Comparison of ENCODE assay signal across 9 cellular contexts in genomic region chr1:54671985-54672608, GRCh38. TPM values are rescaled to one million over a fixed set of nuclear protein-coding genes. Genes with fewer than 3 reads are reported as not detected.
DNase-seq lines count a peak whose midpoint lies in the region; ATAC-seq, FAIRE-seq and TF ChIP-seq lines count a peak whose summit lies in the region.
"Had no signal": no experiment of that assay in that cellular context is flagged by ENCODE, and none has a peak within 500 bp of the region (broad histone marks: within the 10 kb centered on the region; RNA-seq: fewer than 3 reads in every experiment).

No MANE protein-coding gene starts in this region.

- peak; percentile 80 to 97 for ATAC-seq in A549
- ATAC-seq in GM18511 (IDR thresholded peaks at IDR 0.05; ENCODE audit: unreplicated experiment) = peak; percentile 68
- ATAC-seq in gastroesophageal sphincter = no peak

- CTCF ChIA-PET in A549 (lab: Yijun Ruan, JAX) = interaction anchor here (0.6 to 2.0 kb wide), 12 partner anchors 9 to 535 kb away, joined by 3 to 9 read pairs (median 3); partner anchors contain the start of gene TTC22

- H3K36me3 ChIP-seq in gastroesophageal sphincter (peaks cover 0 to 45% of the 10 kb centered on the region in 2 donors), small intestine (ENCODE audit: control insufficient read depth in 2 of 2, insufficient read depth in 2 of 2, low read length in 2 of 2) (no peaks in the 10 kb centered on the region)

- TF ChIP-seq POLR2A in A549 (IDR thresholded peaks at IDR 0.05; ENCODE audit: low read length) (no peak), gastroesophageal sphincter (IDR thresholded peaks at IDR 0.05) (no peak)

- H3K27ac ChIP-seq in A549 (no peak overlapping the region), gastroesophageal sphincter (no peak overlapping the region), small intestine (ENCODE audit: low read depth in 1 of 2, low read length in 1 of 2) (no peak overlapping the region)

- TF ChIP-seq CTCF in A549 (IDR thresholded peaks at IDR 0.05) (peak; percentile 71), gastroesophageal sphincter (IDR thresholded peaks at IDR 0.05) (peak in 3 of 4 experiments; percentile 42 to 56 (median 43))

- H3K4me1 ChIP-seq in A549 (no peaks in the 10 kb centered on the region), gastroesophageal sphincter (no peaks in the 10 kb centered on the region), small intestine (ENCODE audit: control insufficient read depth in 2 of 2, insufficient read depth in 1 of 2, low read depth in 1 of 2, low read length in 1 of 2) (no peaks in the 10 kb centered on the region)

- TF ChIP-seq EP300 in A549 (IDR thresholded peaks at IDR 0.05) = no peak
- TF ChIP-seq EP300 in gastroesophageal sphincter (IDR thresholded peaks at IDR 0.05) = no peak

- no peaks in the 10 kb centered on the region for H3K9me3 ChIP-seq in A549
- no peaks in the 10 kb centered on the region for H3K9me3 ChIP-seq in gastroesophageal sphincter
- H3K9me3 ChIP-seq in small intestine (ENCODE audit: control insufficient read depth, low read depth) = no peaks in the 10 kb centered on the region

- DNase-seq in A549 (ENCODE audit: low read depth in 1 of 2, low spot score in 1 of 2) (peak; percentile 40 to 47), KBM-7 (peak; percentile 81), RPMI7951 (ENCODE audit: low read depth) (peak; percentile 41), activated T-helper 1 cell treated with Interleukin-2 at 50 U/mL for 16 hours (ENCODE audit: low read depth) (peak; percentile 27), small intestine (peak; percentile 68), superior temporal gyrus (ENCODE audit: extremely low spot score) (no peak)

- H3K4me3 ChIP-seq in A549 (no peak overlapping the region), gastroesophageal sphincter (no peak overlapping the region), small intestine (ENCODE audit: low read depth in 1 of 2, low read length in 2 of 2) (no peak overlapping the region)

- POLR2A ChIA-PET in A549 (lab: Yijun Ruan, JAX) = no interaction called here

- H3K27me3 ChIP-seq in gastroesophageal sphincter = no peaks in the 10 kb centered on the region
- H3K27me3 ChIP-seq in small intestine (ENCODE audit: control insufficient read depth in 2 of 2, insufficient read depth in 2 of 2, low read length in 2 of 2) = no peaks in the 10 kb centered on the region

- in situ Hi-C loops in KBM-7 (cut with MboI; ENCODE audit: low pct_unique_long_range_greater_than_20kb, low sequenced_read_pairs) = no loop called here

- peak; percentile 80 to 90 for TF ChIP-seq RAD21 in A549 (conservative IDR thresholded peaks at IDR 0.05 in 1 of 2, IDR thresholded peaks at IDR 0.05 in 1 of 2)

- WGBS in A549 (ENCODE audit: missing lambda C conversion rate) = 29% methylated on average over 6 of the region's 6 CpGs
- 53 to 59% methylated on average over 4 to 6 of the region's 6 CpGs for WGBS in gastroesophageal sphincter (ENCODE audit: low coverage in 1 of 2), 2 donors
- WGBS in small intestine, 3 donors = 55 to 62% (median 60%) methylated on average over 6 of the region's 6 CpGs

- no peak overlapping the region for H3K4me2 ChIP-seq in A549

- no peak for FAIRE-seq in A549 (lab: Jason Lieb, UNC)
- no peak for FAIRE-seq in small intestine (lab: Jason Lieb, UNC)

TF ChIP-seq in A549, 52 proteins besides CTCF, POLR2A, EP300 and RAD21:
- TF ChIP-seq SMC3 (IDR thresholded peaks at IDR 0.05) (peak; percentile 77), BCL3 (IDR thresholded peaks at IDR 0.05) (no peak), ELK1 (IDR thresholded peaks at IDR 0.05; ENCODE audit: low read depth, low read length) (no peak), USF2 (IDR thresholded peaks at IDR 0.05) (no peak), RNF2 (IDR thresholded peaks at IDR 0.05; ENCODE audit: borderline replicate concordance, low read depth) (no peak), HOXB13 (CRISPR knock-in tag; IDR thresholded peaks at IDR 0.05; ENCODE audit: low read depth) (no peak)

RNA-seq across cellular contexts. Expression of gene MROH7, which starts 30.5 kb away (rescaled TPM):
- polyA plus RNA-seq in A549 (2011; rRNA removed) (0.04 TPM in 1 of 2 replicates, not detected in the other), A549 (2017; fragmentation: RNase III; extraction: RNeasy Plus Mini Kit Qiagen cat#74134 plus additional on column Dnase treatment) (not detected in 3 replicates), small intestine (1 to 10 TPM; 1.3 to 8.6 (median 4.5) TPM)
- not detected in 2 replicates for polyA plus RNA-seq in A549 (2012; cell fraction: cytosol; rRNA removed)
- 0.10 and 0.11 TPM in 2 replicates for polyA plus RNA-seq in A549 (2012; cell fraction: nucleus; rRNA removed)
- polyA minus RNA-seq in A549 (2011; rRNA and poly(A)+ RNA removed) = not detected in 2 replicates
- total RNA-seq in RPMI7951 (2014; rRNA removed; shearing (Covaris generic)) = not detected in 2 replicates
- 10 to 100 TPM in 2 of 4 donors, 1 to 10 TPM in 2; 5.7 to 25.2 (median 13.3) TPM for total RNA-seq in gastroesophageal sphincter
- total RNA-seq: pulmonary artery endothelial cell had no signal

RNA-seq across cellular contexts. Expression of gene TTC4, which starts 43.6 kb away (rescaled TPM):
- polyA plus RNA-seq in A549 (2011; rRNA removed) (27.1 and 32.2 TPM in 2 replicates), A549 (2017; fragmentation: RNase III; extraction: RNeasy Plus Mini Kit Qiagen cat#74134 plus additional on column Dnase treatment) (20.1 to 22.8 TPM (median 20.4 TPM) in 3 replicates), small intestine (10 to 100 TPM; 11.9 to 14.1 (median 12.5) TPM)
- polyA plus RNA-seq in A549 (2012; cell fraction: cytosol; rRNA removed) = 14.6 and 15.8 TPM in 2 replicates
- 11.2 and 19.7 TPM in 2 replicates for polyA plus RNA-seq in A549 (2012; cell fraction: nucleus; rRNA removed)
- polyA minus RNA-seq in A549 (2011; rRNA and poly(A)+ RNA removed) = 22.4 and 23.4 TPM in 2 replicates
- 24.0 and 32.0 TPM in 2 replicates for total RNA-seq in RPMI7951 (2014; rRNA removed; shearing (Covaris generic))
- total RNA-seq in gastroesophageal sphincter = 10 to 100 TPM; 11.2 to 38.6 (median 14.3) TPM

RNA-seq across cellular contexts. Expression of gene FAM151A, which starts 48.8 kb away (rescaled TPM):
- not detected in 2 replicates for polyA plus RNA-seq in A549 (2011; rRNA removed)
- polyA plus RNA-seq in A549 (2012; cell fraction: cytosol; rRNA removed) = 0.01 TPM in 1 of 2 replicates, not detected in the other
- polyA plus RNA-seq in A549 (2012; cell fraction: nucleus; rRNA removed) = 0.02 TPM in 1 of 2 replicates, not detected in the other
- polyA plus RNA-seq in A549 (2017; fragmentation: RNase III; extraction: RNeasy Plus Mini Kit Qiagen cat#74134 plus additional on column Dnase treatment) = not detected in 3 replicates
- not detected in 2 replicates for polyA minus RNA-seq in A549 (2011; rRNA and poly(A)+ RNA removed)
- total RNA-seq in RPMI7951 (2014; rRNA removed; shearing (Covaris generic)) = not detected in 2 replicates
- total RNA-seq in gastroesophageal sphincter = not detected
- polyA plus RNA-seq in small intestine = 1 to 10 TPM; 1.4 to 1.8 (median 1.5) TPM
- total RNA-seq: pulmonary artery endothelial cell had no signal
